ENCODE assay signal across 11 cellular contexts in the genomic region with DNA sequence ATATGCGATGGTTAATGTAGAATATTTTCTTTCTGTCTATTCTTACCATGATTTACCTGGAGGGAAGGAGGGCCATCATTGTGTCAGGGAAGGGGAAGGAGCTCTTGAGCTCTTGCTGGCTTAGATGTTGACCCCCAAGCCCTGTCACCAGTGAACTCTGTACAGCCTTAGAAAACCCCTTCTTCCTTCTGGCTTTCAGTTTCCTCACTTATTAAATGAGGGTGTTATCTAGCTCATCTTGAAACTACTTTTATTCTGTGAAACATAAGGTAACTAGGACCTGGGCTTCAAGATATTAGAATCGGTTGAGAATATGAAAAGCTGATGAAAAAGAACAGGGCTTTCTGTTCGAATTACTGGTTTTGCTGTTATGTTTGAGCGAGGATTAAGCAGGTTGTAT. TPM values are rescaled to one million over a fixed set of nuclear protein-coding genes. Genes with fewer than 3 reads are reported as not detected.
DNase-seq lines count a peak whose midpoint lies in the region; ATAC-seq and TF ChIP-seq lines count a peak whose summit lies in the region.
"Had no signal": no experiment of that assay in that cellular context is flagged by ENCODE, and none has a peak within 500 bp of the region (broad histone marks: within the 10 kb centered on the region; RNA-seq: fewer than 3 reads in every experiment).

No MANE protein-coding gene starts in this region.

- TF ChIP-seq RAD21 in HCT116 (IDR thresholded peaks at IDR 0.05; ENCODE audit: low read depth) = no peak

- H3K4me1 Mint-ChIP-seq in activated CD4-positive, alpha-beta T cell treated with anti-CD3 and anti-CD28 coated beads for 36 hours = peaks cover 36% of the 10 kb centered on the region
- peaks cover 24% of the 10 kb centered on the region for H3K4me1 Mint-ChIP-seq in stimulated activated naive CD8-positive, alpha-beta T cell treated with anti-CD3 and anti-CD28 coated beads, Interleukin-15, Interleukin-2, amounts not matched to agents 100 ng/mL and 50 ng/mL, for 24 hours (ENCODE audit: low read depth)

- no peaks in the 10 kb centered on the region for H3K9me3 Mint-ChIP-seq in activated CD4-positive, alpha-beta T cell treated with anti-CD3 and anti-CD28 coated beads for 36 hours (ENCODE audit: low read depth)
- H3K9me3 Mint-ChIP-seq in stimulated activated naive CD8-positive, alpha-beta T cell treated with anti-CD3 and anti-CD28 coated beads, Interleukin-15, Interleukin-2, amounts not matched to agents 100 ng/mL and 50 ng/mL, for 24 hours = no peaks in the 10 kb centered on the region
- H3K9me3 Mint-ChIP-seq: activated naive CD8-positive, alpha-beta T cell treated with anti-CD3 and anti-CD28 coated beads, Interleukin-2, amount 10 ng/mL, durations not matched to agents 7 days and 5 days had no signal

- H3K4me1 ChIP-seq in HCT116 (ENCODE audit: control insufficient read depth in 1 of 2, insufficient read depth in 2 of 2, low read length in 2 of 2) = peaks cover 45 to 78% of the 10 kb centered on the region in 2 experiments

- POLR2A ChIA-PET in activated CD4-positive, alpha-beta T cell treated with anti-CD3 and anti-CD28 coated beads for 36 hours (lab: Charles Lee) = interaction anchor here (0.6 kb wide), 1 partner anchor 848 kb away, joined by 3 read pairs; no protein-coding TSS in a partner anchor
- POLR2A ChIA-PET in HCT116 (lab: Charles Lee) = no interaction called here

- H3K9me2 ChIP-seq in HCT116 (ENCODE audit: insufficient read depth) = no peaks in the 10 kb centered on the region

- no peak overlapping the region; the same call in 1 of the 2 replicates for H3K27ac ChIP-seq in HCT116 (ENCODE audit: low read depth, low read length)
- H3K27ac ChIP-seq: VCaP had no signal

- CTCF ChIA-PET in activated CD4-positive, alpha-beta T cell treated with anti-CD3 and anti-CD28 coated beads for 36 hours (lab: Charles Lee) = interaction anchor here (1.2 kb wide), 1 partner anchor 15 kb away, joined by 3 read pairs; no protein-coding TSS in a partner anchor
- CTCF ChIA-PET in HCT116 (lab: Charles Lee) = no interaction called here

- no peaks in the 10 kb centered on the region for H3K9me3 ChIP-seq in HCT116 (ENCODE audit: control insufficient read depth in 1 of 2, insufficient read depth in 1 of 2, low read depth in 1 of 2, low read length in 2 of 2)

- H3K4me3 ChIP-seq in HCT116 (replicated peaks in 1 of 2; ENCODE audit: low read depth in 1 of 2, low read length in 2 of 2) = no peak overlapping the region

- H3K4me2 ChIP-seq in HCT116 (ENCODE audit: low read length) = peak overlapping the region; percentile 59

- H3K79me2 ChIP-seq in HCT116 (ENCODE audit: insufficient read depth, low read length) = peaks cover 60% of the 10 kb centered on the region

- no peak overlapping the region for H2AFZ ChIP-seq in HCT116 (ENCODE audit: low read depth, low read length, poor library complexity, severe bottlenecking)

- TF ChIP-seq POLR2A in HCT116 (IDR thresholded peaks at IDR 0.05; ENCODE audit: borderline replicate concordance, extremely low read depth, insufficient read depth, insufficient read length) = no peak

- no peaks in the 10 kb centered on the region for H3K27me3 ChIP-seq in HCT116 (ENCODE audit: insufficient read depth, low read length)

- H3K9ac ChIP-seq in HCT116 (ENCODE audit: low read length) = no peak overlapping the region

- H3K4me3 Mint-ChIP-seq in activated CD4-positive, alpha-beta T cell treated with anti-CD3 and anti-CD28 coated beads for 36 hours = no peak overlapping the region
- H3K4me3 Mint-ChIP-seq in stimulated activated naive CD8-positive, alpha-beta T cell treated with anti-CD3 and anti-CD28 coated beads, Interleukin-15, Interleukin-2, amounts not matched to agents 100 ng/mL and 50 ng/mL, for 24 hours = no peak overlapping the region
- H3K4me3 Mint-ChIP-seq: activated naive CD8-positive, alpha-beta T cell treated with anti-CD3 and anti-CD28 coated beads, Interleukin-2, amount 10 ng/mL, durations not matched to agents 7 days and 5 days had no signal

- no peaks in the 10 kb centered on the region for H4K20me1 ChIP-seq in HCT116 (ENCODE audit: insufficient read depth)

- no peak overlapping the region for H3K27ac Mint-ChIP-seq in activated CD4-positive, alpha-beta T cell treated with anti-CD3 and anti-CD28 coated beads for 36 hours
- peak overlapping the region; percentile 6 for H3K27ac Mint-ChIP-seq in stimulated activated naive CD8-positive, alpha-beta T cell treated with anti-CD3 and anti-CD28 coated beads, Interleukin-15, Interleukin-2, amounts not matched to agents 100 ng/mL and 50 ng/mL, for 24 hours
- H3K27ac Mint-ChIP-seq: activated naive CD8-positive, alpha-beta T cell treated with anti-CD3 and anti-CD28 coated beads, Interleukin-2, amount 10 ng/mL, durations not matched to agents 7 days and 5 days had no signal

- intact Hi-C loops in activated CD4-positive, alpha-beta T cell treated with anti-CD3 and anti-CD28 coated beads for 36 hours (cut with DNase I, micrococcal nuclease) = no loop called here
- intact Hi-C loops in HCT116 (cut with micrococcal nuclease) = no loop called here

- no peaks in the 10 kb centered on the region for H3K27me3 Mint-ChIP-seq in activated CD4-positive, alpha-beta T cell treated with anti-CD3 and anti-CD28 coated beads for 36 hours
- H3K27me3 Mint-ChIP-seq in stimulated activated naive CD8-positive, alpha-beta T cell treated with anti-CD3 and anti-CD28 coated beads, Interleukin-15, Interleukin-2, amounts not matched to agents 100 ng/mL and 50 ng/mL, for 24 hours = no peaks in the 10 kb centered on the region
- H3K27me3 Mint-ChIP-seq: activated naive CD8-positive, alpha-beta T cell treated with anti-CD3 and anti-CD28 coated beads, Interleukin-2, amount 10 ng/mL, durations not matched to agents 7 days and 5 days had no signal

- H3K36me3 Mint-ChIP-seq in activated CD4-positive, alpha-beta T cell treated with anti-CD3 and anti-CD28 coated beads for 36 hours (ENCODE audit: low read depth) = peaks cover 6% of the 10 kb centered on the region
- no peaks in the 10 kb centered on the region for H3K36me3 Mint-ChIP-seq in stimulated activated naive CD8-positive, alpha-beta T cell treated with anti-CD3 and anti-CD28 coated beads, Interleukin-15, Interleukin-2, amounts not matched to agents 100 ng/mL and 50 ng/mL, for 24 hours (ENCODE audit: low read depth)
- H3K36me3 Mint-ChIP-seq: activated naive CD8-positive, alpha-beta T cell treated with anti-CD3 and anti-CD28 coated beads, Interleukin-2, amount 10 ng/mL, durations not matched to agents 7 days and 5 days had no signal

- TF ChIP-seq CTCF in HCT116 (IDR thresholded peaks at IDR 0.05 in 2 of 3, conservative IDR thresholded peaks at IDR 0.05 in 1 of 3; ENCODE audit: borderline replicate concordance in 1 of 3, insufficient read depth in 1 of 3, low read depth in 2 of 3, low read length in 2 of 3) = no peak

- RAD21 ChIA-PET in HCT116 (lab: Charles Lee; ENCODE audit: low non-redundant PET in 1 of 2, low total read pairs in 2 of 2, uncharacterized antibody in 2 of 2, unreplicated experiment in 2 of 2) = no interaction called here

- no peak for DNase-seq in activated CD4-positive, alpha-beta T cell treated with anti-CD3 and anti-CD28 coated beads for 36 hours
- no peak for DNase-seq in activated CD4-positive, alpha-beta T cell treated with anti-CD3 and anti-CD28 coated beads, Interleukin-2, amount 50 U/mL, for 4 hours
- DNase-seq in HCT116 (ENCODE audit: low read depth, low spot score) = no peak
- DNase-seq in DMS79 (lab: John Stamatoyannopoulos, UW) = no peak
- no peak for DNase-seq in cerebellar nuclear complex (lab: John Stamatoyannopoulos, UW)
- no peak for DNase-seq in iPS-NIHi11 (ENCODE audit: low spot score)
- DNase-seq: activated naive CD8-positive, alpha-beta T cell treated with anti-CD3 and anti-CD28 coated beads, Interleukin-2, amount 10 ng/mL, durations not matched to agents 7 days and 5 days had no signal

- peak; percentile 46 for ATAC-seq in activated CD4-positive, alpha-beta T cell treated with anti-CD3 and anti-CD28 coated beads for 36 hours
- no peak for ATAC-seq in HCT116
- peak; percentile 83 for ATAC-seq in HG03432 (IDR thresholded peaks at IDR 0.05; ENCODE audit: unreplicated experiment)

- no TSS peak for BruUV-seq in HCT116 (replicated peaks; lab: Mats Ljungman, UMichigan)

- H3K36me3 ChIP-seq in HCT116 (ENCODE audit: control insufficient read depth in 1 of 2, insufficient read depth in 2 of 2, low read length in 2 of 2) = 0 out of 4 replicates have a peak, but pooled peaks cover 2 to 4% of the 10 kb centered on the region in 2 experiments

TF ChIP-seq in HCT116, 20 proteins besides CTCF, POLR2A, EP300 and RAD21:
- TF ChIP-seq POLR2AphosphoS5 (IDR thresholded peaks at IDR 0.05; ENCODE audit: low read depth, low read length) (no peak), EZH2phosphoT487 (IDR thresholded peaks at IDR 0.05; ENCODE audit: borderline replicate concordance) (no peak), YY1 (IDR thresholded peaks at IDR 0.05; ENCODE audit: extremely low read depth, insufficient replicate concordance, low read depth, low read length) (no peak), ZFX (IDR thresholded peaks at IDR 0.05) (no peak), SRF (IDR thresholded peaks at IDR 0.05; ENCODE audit: low read depth) (no peak), CBX3 (IDR thresholded peaks at IDR 0.05; ENCODE audit: low read depth) (no peak)

RNA-seq across cellular contexts. Expression of a gene that starts 25.1 kb away (rescaled TPM):
- not detected for total RNA-seq in activated CD4-positive, alpha-beta T cell treated with anti-CD3 and anti-CD28 coated beads for 36 hours
- total RNA-seq in HCT116 (2021; ENCODE audit: unreplicated experiment) = 0.59 TPM
- 0.08 TPM in 1 of 2 replicates, not detected in the other for polyA plus RNA-seq in HCT116 (2012)
- total RNA-seq: A172; activated naive CD8-positive, alpha-beta T cell treated with anti-CD3 and anti-CD28 coated beads, Interleukin-2, amount 10 ng/mL, durations not matched to agents 7 days and 5 days had no signal

RNA-seq across cellular contexts. Expression of a gene that starts 26.2 kb away (rescaled TPM):
- 10 to 100 TPM; 26.5 to 27.2 TPM for total RNA-seq in activated CD4-positive, alpha-beta T cell treated with anti-CD3 and anti-CD28 coated beads for 36 hours
- total RNA-seq in HCT116 (2021; ENCODE audit: unreplicated experiment) = 47.8 TPM
- 26.0 and 29.9 TPM in 2 replicates for polyA plus RNA-seq in HCT116 (2012)
